In the genomic region with DNA sequence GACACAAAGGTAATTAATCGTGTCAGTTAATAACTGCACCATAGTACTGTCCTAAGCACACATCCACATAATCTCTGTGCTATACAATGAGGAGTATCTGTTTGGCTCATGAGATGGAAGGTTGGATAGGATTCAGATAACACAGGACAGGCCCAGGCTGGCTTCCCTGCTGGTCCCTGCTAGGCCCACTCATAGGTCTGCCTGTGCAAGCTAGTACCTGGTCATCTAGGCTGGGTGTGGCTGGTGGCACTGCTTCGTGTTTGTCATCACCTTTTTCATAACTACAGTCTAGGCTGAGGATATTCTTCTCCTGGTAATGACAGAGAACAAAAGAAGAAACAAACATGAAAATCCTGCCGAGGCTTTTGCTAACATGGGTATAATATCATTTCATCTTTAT, we compare ENCODE assay signal across 18 cellular contexts.
"Had no signal": no experiment of that assay in that cellular context is flagged by ENCODE, and none has a peak within 500 bp of the region (broad histone marks: within the 10 kb centered on the region; RNA-seq: fewer than 3 reads in every experiment).

No MANE protein-coding gene starts in this region.

- H3K4me3 ChIP-seq: SJSA1, SK-N-MC had no signal

- H3K36me3 ChIP-seq: SJSA1 had no signal

- DNase-seq: KBM-7, NCI-H1092, NCI-H1105 treated with DMSO at 0.1 percent for 48 hours, NCI-H1417 treated with DMSO at 0.1 percent for 48 hours, NCI-H146, NCI-H1694 treated with DMSO at 0.1 percent for 48 hours, NCI-H1930, NCI-H2081, NCI-H2107, NCI-H2227 treated with DMSO at 0.1 percent for 48 hours, NCI-H524, NCI-H526 treated with DMSO at 0.1 percent for 48 hours, NCI-H748 treated with DMSO at 0.1 percent for 48 hours, Right ventricle myocardium superior, RPMI8226, SIG-M5 had no signal

- H3K27ac ChIP-seq: SJSA1, SK-N-MC had no signal

- H3K4me1 ChIP-seq: SJSA1 had no signal

- H3K27me3 ChIP-seq: SJSA1 had no signal

- H3K9me3 ChIP-seq: SJSA1 had no signal
